ENCODE assay signal across 1 cellular context in genomic region chr19:40740747-40741146, GRCh38.
TF ChIP-seq lines count a peak whose summit lies in the region.

No MANE protein-coding gene starts in this region.

TF ChIP-seq in GM23338, 12 proteins besides CTCF, POLR2A, EP300 and RAD21 (continued from another document):
- TF ChIP-seq REST (IDR thresholded peaks at IDR 0.05; ENCODE audit: unreplicated experiment) (no peak), STAT1 (IDR thresholded peaks at IDR 0.05; ENCODE audit: unreplicated experiment) (no peak), EZH2 (IDR thresholded peaks at IDR 0.05; ENCODE audit: low read depth, unreplicated experiment) (no peak), ZNF114 (CRISPR knock-in tag; IDR thresholded peaks at IDR 0.05) (no peak), NANOG (IDR thresholded peaks at IDR 0.05; ENCODE audit: borderline replicate concordance) (no peak), CREB1 (CRISPR knock-in tag; IDR thresholded peaks at IDR 0.05; ENCODE audit: low read depth) (no peak), JUNB (IDR thresholded peaks at IDR 0.05; ENCODE audit: unreplicated experiment) (no peak)
